1 cellular context compared by ENCODE assay signal in the genomic region with DNA sequence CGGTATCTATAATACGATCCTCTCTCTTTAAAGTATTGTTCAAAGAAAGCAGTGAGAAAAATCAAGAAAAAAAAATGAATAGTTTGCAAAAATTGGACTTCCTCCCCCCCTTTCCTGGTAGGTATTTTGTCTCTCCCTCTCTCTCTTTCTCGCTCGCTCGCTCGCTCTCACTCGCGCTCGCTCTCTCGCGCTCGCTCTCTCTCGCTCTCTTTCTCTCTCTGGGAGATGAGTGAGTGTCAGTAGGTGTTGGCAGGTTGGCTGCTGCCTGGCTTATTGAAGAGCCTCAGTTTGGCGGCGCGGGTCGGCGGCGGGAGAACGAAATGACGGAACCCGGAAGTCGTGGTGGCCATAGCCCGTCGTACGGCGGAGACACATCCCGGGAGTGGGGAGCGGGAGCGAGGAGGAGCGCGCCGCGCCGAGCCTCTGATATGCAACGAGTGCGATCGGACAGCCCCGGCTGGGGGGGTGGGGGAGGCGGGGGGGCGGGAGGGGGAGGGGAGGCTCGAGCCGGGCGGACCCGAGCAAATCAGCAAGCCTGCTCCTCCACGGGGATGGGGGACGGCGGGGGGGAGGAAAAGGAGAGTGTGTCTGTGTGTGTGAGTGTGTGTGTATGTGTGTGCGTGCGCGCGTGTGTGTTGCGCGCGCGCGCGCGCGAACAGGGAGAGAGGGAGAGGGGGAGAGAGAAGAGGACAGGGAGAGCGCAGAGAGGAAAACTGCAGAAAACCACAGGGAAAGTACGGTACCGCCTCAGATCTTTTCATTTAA.
TF ChIP-seq lines count a peak whose summit lies in the region.

MEIS2 (minus strand) TSS at position 441 of the 765 bp plus-strand sequence. CDS start 1,083 bp downstream, outside the sequence.

TF ChIP-seq in HEK293, 187 proteins besides CTCF, POLR2A, EP300 and RAD21 (continued from another document):
- TF ChIP-seq, protein P1, sequence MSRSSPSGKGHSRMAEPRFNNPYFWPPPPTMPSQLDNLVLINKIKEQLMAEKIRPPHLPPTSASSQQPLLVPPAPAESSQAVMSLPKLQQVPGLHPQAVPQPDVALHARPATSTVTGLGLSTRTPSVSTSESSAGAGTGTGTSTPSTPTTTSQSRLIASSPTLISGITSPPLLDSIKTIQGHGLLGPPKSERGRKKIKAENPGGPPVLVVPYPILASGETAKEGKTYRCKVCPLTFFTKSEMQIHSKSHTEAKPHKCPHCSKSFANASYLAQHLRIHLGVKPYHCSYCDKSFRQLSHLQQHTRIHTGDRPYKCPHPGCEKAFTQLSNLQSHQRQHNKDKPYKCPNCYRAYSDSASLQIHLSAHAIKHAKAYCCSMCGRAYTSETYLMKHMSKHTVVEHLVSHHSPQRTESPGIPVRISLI (tag by site-specific recombination; IDR thresholded peaks at IDR 0.05) = no peak
- no peak for TF ChIP-seq ZNF221 (tag by site-specific recombination; IDR thresholded peaks at IDR 0.05; ENCODE audit: borderline replicate concordance)
- peak; percentile 43 for TF ChIP-seq PATZ1 (tag by site-specific recombination; IDR thresholded peaks at IDR 0.05)
- no peak for TF ChIP-seq BCL6B (tag by site-specific recombination; IDR thresholded peaks at IDR 0.05)
- no peak; the same call in 1 of the 2 replicates for TF ChIP-seq FEZF1 (tag by site-specific recombination; IDR thresholded peaks at IDR 0.05)
- TF ChIP-seq ZNF302 (tag by site-specific recombination; IDR thresholded peaks at IDR 0.05; ENCODE audit: low read depth) = no peak
- TF ChIP-seq ZNF621 (tag by site-specific recombination; IDR thresholded peaks at IDR 0.05) = no peak
- no peak for TF ChIP-seq ZNF473 (tag by site-specific recombination; IDR thresholded peaks at IDR 0.05)
- no peak for TF ChIP-seq ZBTB6 (tag by site-specific recombination; IDR thresholded peaks at IDR 0.05)
- TF ChIP-seq EGR2 (tag by site-specific recombination; IDR thresholded peaks at IDR 0.05; ENCODE audit: low read depth) = no peak
